10 cellular contexts compared by ENCODE assay signal in the genomic region with DNA sequence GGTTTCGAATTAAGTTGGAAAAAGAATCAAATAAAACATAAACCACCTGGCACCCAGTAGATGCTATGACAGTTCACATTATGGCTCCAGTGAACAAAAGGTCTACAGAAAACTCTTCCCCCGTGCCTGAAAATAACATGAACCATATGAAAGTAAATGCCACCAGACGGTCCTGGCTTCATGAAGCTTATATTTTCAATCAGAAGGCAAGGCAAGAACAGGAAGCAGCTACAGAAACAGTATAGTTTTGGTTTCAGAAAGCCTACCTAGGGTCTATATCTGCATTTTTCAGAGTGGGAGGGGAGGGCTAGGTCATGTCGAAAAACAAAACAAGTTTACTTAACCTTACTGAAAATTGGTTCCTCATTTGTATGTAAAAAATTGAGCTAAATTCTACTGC. TPM values are rescaled to one million over a fixed set of nuclear protein-coding genes. Genes with fewer than 3 reads are reported as not detected.
A peak's percentile ranks its signal among the peaks of the same experiment; 100 is the strongest.
DNase-seq lines count a peak whose midpoint lies in the region; ATAC-seq and TF ChIP-seq lines count a peak whose summit lies in the region.
"Had no signal": no experiment of that assay in that cellular context is flagged by ENCODE, and none has a peak within 500 bp of the region (broad histone marks: within the 10 kb centered on the region; RNA-seq: fewer than 3 reads in every experiment).

No MANE protein-coding gene starts in this region.

- H3K4me1 ChIP-seq in esophagus squamous epithelium: peaks cover 0 to 30% (median 16%) of the 10 kb centered on the region in 3 donors

- H3K36me3 Mint-ChIP-seq in immature natural killer cell: no peaks in the 10 kb centered on the region

- WGBS in esophagus squamous epithelium, 2 donors: 69 to 72% methylated on average over 4 of the region's 4 CpGs

- intact Hi-C loops in esophagus squamous epithelium (cut with DNase I): no loop called here

- no peak overlapping the region for H3K4me3 ChIP-seq in esophagus squamous epithelium
- H3K4me3 ChIP-seq: right atrium auricular region had no signal

- no peak for DNase-seq in immature natural killer cell
- no peak for DNase-seq in esophagus squamous epithelium (lab: John Stamatoyannopoulos, UW)
- no peak for DNase-seq in NCI-H2107 treated with DMSO at 0.1 percent for 48 hours (lab: John Stamatoyannopoulos, UW; ENCODE audit: unreplicated experiment)
- no peak for DNase-seq in COR-L47 (lab: John Stamatoyannopoulos, UW)
- no peak for DNase-seq in T-helper 9 cell
- DNase-seq: NK-92 treated with Interleukin-12 subunit alpha and Interleukin-12 subunit beta, amount 100 ng/mL, for 24 hours had no signal

- no peak for TF ChIP-seq POLR2A in esophagus squamous epithelium (IDR thresholded peaks at IDR 0.05)

- H3K36me3 ChIP-seq in esophagus squamous epithelium: no peaks in the 10 kb centered on the region
- H3K36me3 ChIP-seq: right atrium auricular region had no signal

- peaks cover 15 to 30% of the 10 kb centered on the region in 2 donors for H3K4me1 Mint-ChIP-seq in immature natural killer cell

- peak; percentile 59 for ATAC-seq in GM18861 (IDR thresholded peaks at IDR 0.05; ENCODE audit: unreplicated experiment)
- peak; percentile 87 for ATAC-seq in GM21528 (IDR thresholded peaks at IDR 0.05; ENCODE audit: low FRiP score, unreplicated experiment)
- peak; percentile 60 for ATAC-seq in HG03460 (IDR thresholded peaks at IDR 0.05; ENCODE audit: unreplicated experiment)

- peak overlapping the region; percentile 9 to 85 (median 47) for H3K27ac Mint-ChIP-seq in immature natural killer cell

- peak overlapping the region in 4 of 5 donors; percentile 0 to 65 (median 22) for H3K4me3 Mint-ChIP-seq in immature natural killer cell

- H3K27me3 Mint-ChIP-seq in immature natural killer cell (ENCODE audit: low read depth in 3 of 3): peaks cover 0 to 5% (median 3%) of the 10 kb centered on the region in 3 donors

- no peaks in the 10 kb centered on the region for H3K9me3 Mint-ChIP-seq in immature natural killer cell

- no peak for TF ChIP-seq CTCF in esophagus squamous epithelium (IDR thresholded peaks at IDR 0.05)

- H3K9me3 ChIP-seq in esophagus squamous epithelium: no peaks in the 10 kb centered on the region
- H3K9me3 ChIP-seq: right atrium auricular region had no signal

- H3K27ac ChIP-seq in esophagus squamous epithelium: peak overlapping the region in 2 of 4 donors; percentile 12 to 69

- H3K27me3 ChIP-seq in esophagus squamous epithelium: no peaks in the 10 kb centered on the region
- H3K27me3 ChIP-seq: right atrium auricular region had no signal

RNA-seq across cellular contexts. Expression of a gene that starts 9.8 kb away (rescaled TPM):
- polyA plus RNA-seq in immature natural killer cell: 1 to 10 TPM; 2.2 to 6.5 (median 6.0) TPM
- 1 to 10 TPM; 2.2 to 8.7 (median 6.0) TPM for total RNA-seq in esophagus squamous epithelium
